Comparison of ENCODE assay signal across 26 cellular contexts in the genomic region with DNA sequence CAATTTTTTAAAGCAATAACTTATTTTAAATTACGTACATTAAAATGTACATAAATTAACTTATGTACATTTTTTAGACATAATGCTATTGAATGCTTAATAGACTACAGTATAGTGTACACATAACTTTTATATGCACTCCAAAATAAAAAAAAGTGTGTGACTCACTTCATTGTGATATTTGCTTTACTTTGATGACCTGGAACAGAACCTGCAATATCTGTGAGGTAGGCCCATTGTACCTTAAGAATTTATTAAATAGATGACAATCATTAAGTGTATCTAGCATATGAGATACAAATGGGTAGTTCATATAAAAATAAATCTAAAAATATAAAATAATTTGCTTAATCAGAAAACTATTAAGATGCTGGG.
DNase-seq lines count a peak whose midpoint lies in the region; ATAC-seq, FAIRE-seq and TF ChIP-seq lines count a peak whose summit lies in the region.
"Had no signal": no experiment of that assay in that cellular context is flagged by ENCODE, and none has a peak within 500 bp of the region (broad histone marks: within the 10 kb centered on the region; RNA-seq: fewer than 3 reads in every experiment).

No MANE protein-coding gene starts in this region.

- H3K4me3 ChIP-seq in ACC112 (ENCODE audit: low read depth, low read length) (no peak overlapping the region), mammary epithelial cell (replicated peaks in 1 of 3; ENCODE audit: insufficient read depth in 1 of 3, low read depth in 2 of 3, low read length in 3 of 3) (no peak overlapping the region), suprapubic skin (no peak overlapping the region)
- H3K4me3 ChIP-seq: A549 had no signal

- DNase-seq in DMS53 treated with DMSO at 0.1 percent for 48 hours (lab: John Stamatoyannopoulos, UW; ENCODE audit: unreplicated experiment) (peak; percentile 29), mammary epithelial cell (no peak), suprapubic skin (ENCODE audit: low spot score in 2 of 2) (no peak), H54 (ENCODE audit: insufficient read length, low spot score) (no peak)
- DNase-seq in stimulated activated CD4-positive, alpha-beta T cell treated with anti-CD3 and anti-CD28 coated beads, Interleukin-4, amount 100 ng/mL, for 4 hours: no peak
- DNase-seq: C1 segment of cervical spinal cord; CD4-positive, alpha-beta memory T cell; COR-L47; DMS79; EL; GF-D8; NCI-H1105 treated with DMSO at 0.1 percent for 48 hours; NCI-H146; NCI-H1930; NCI-H446 treated with DMSO at 0.1 percent for 48 hours; NCI-H526; SHP77 had no signal

- in situ Hi-C loops in mammary epithelial cell (cut with MboI; ENCODE audit: low sequenced_read_pairs in 2 of 2): no loop called here

- H3K36me3 ChIP-seq in ACC112 (ENCODE audit: insufficient read depth, low read length): no peaks in the 10 kb centered on the region
- H3K36me3 ChIP-seq in mammary epithelial cell (ENCODE audit: insufficient read depth, low read length): no peaks in the 10 kb centered on the region
- H3K36me3 ChIP-seq in suprapubic skin: no peaks in the 10 kb centered on the region

- no peak for FAIRE-seq in H54 (lab: Jason Lieb, UNC)
- FAIRE-seq: A549, GM12891, H1 had no signal

- CTCF ChIA-PET in mammary epithelial cell (lab: Charles Lee; ENCODE audit: low non-redundant PET): no interaction called here

- TF ChIP-seq EP300 in suprapubic skin (IDR thresholded peaks at IDR 0.05): no peak

- H3K79me2 ChIP-seq in ACC112 (ENCODE audit: control insufficient read depth, insufficient read depth, low read length, unreplicated experiment) (no peaks in the 10 kb centered on the region), mammary epithelial cell (ENCODE audit: insufficient read depth, low read length) (no peaks in the 10 kb centered on the region)

- no peak overlapping the region for H3K9ac ChIP-seq in mammary epithelial cell (ENCODE audit: insufficient read depth, low read length)
- H3K9ac ChIP-seq: KMS-11 had no signal

- H3K9me3 ChIP-seq in mammary epithelial cell (replicated peaks; ENCODE audit: insufficient read depth, low read length): no peaks in the 10 kb centered on the region
- H3K9me3 ChIP-seq in suprapubic skin: no peaks in the 10 kb centered on the region

- intact Hi-C loops in mammary epithelial cell (cut with micrococcal nuclease): loop anchor here (2.0 kb wide), 2 partner anchors 31 to 99 kb away; no protein-coding TSS in a partner anchor

- no peak overlapping the region for H2AFZ ChIP-seq in ACC112 (ENCODE audit: low read length, unreplicated experiment)
- H2AFZ ChIP-seq in mammary epithelial cell (ENCODE audit: low read depth, low read length): no peak overlapping the region

- dilution Hi-C loops in mammary epithelial cell (cut with HindIII; ENCODE audit: low sequenced_read_pairs): no loop called here

- TF ChIP-seq POLR2A in suprapubic skin (IDR thresholded peaks at IDR 0.05) (no peak), H54 (IDR thresholded peaks at IDR 0.05; ENCODE audit: low read depth, low read length) (no peak)

- ATAC-seq in GM19467 (IDR thresholded peaks at IDR 0.05; ENCODE audit: unreplicated experiment): no peak
- ATAC-seq: A549, HCT116, Panc1 had no signal

- H3K4me1 ChIP-seq in ACC112 (ENCODE audit: control insufficient read depth, insufficient read depth, low read length, unreplicated experiment) (peaks cover 42% of the 10 kb centered on the region), mammary epithelial cell (ENCODE audit: insufficient read depth, low read length) (peaks cover 32% of the 10 kb centered on the region), suprapubic skin (peaks cover 41% of the 10 kb centered on the region)

- H3K27ac ChIP-seq in ACC112 (ENCODE audit: low read depth, low read length) (peak overlapping the region; percentile 96; the same call in 1 of the 2 replicates), mammary epithelial cell (ENCODE audit: insufficient read depth, low read depth, low read length) (peak overlapping the region; percentile 99), suprapubic skin (peak overlapping the region; percentile 70)
- H3K27ac ChIP-seq: KMS-11, RWPE1 had no signal

- TF ChIP-seq CTCF in mammary epithelial cell (conservative IDR thresholded peaks at IDR 0.05 in 1 of 2, IDR thresholded peaks at IDR 0.05 in 1 of 2; ENCODE audit: extremely low read depth in 1 of 2, insufficient read depth in 1 of 2, low read depth in 1 of 2, low read length in 2 of 2): no peak
- TF ChIP-seq CTCF in suprapubic skin (IDR thresholded peaks at IDR 0.05): no peak

- WGBS in mammary epithelial cell (ENCODE audit: low coverage, missing lambda C conversion rate): 95% methylated on average over 1 of the region's 1 CpG
- 90% methylated on average over 1 of the region's 1 CpG for WGBS in suprapubic skin

- BruUV-seq in mammary epithelial cell (replicated peaks; lab: Mats Ljungman, UMichigan): no TSS peak

- no peaks in the 10 kb centered on the region for H4K20me1 ChIP-seq in mammary epithelial cell (ENCODE audit: insufficient read depth, low read length)

- no peak overlapping the region for H3K4me2 ChIP-seq in mammary epithelial cell (ENCODE audit: insufficient read depth, low read depth, low read length)
- H3K4me2 ChIP-seq: A549, KMS-11 had no signal

- no peaks in the 10 kb centered on the region for H3K27me3 ChIP-seq in ACC112 (ENCODE audit: insufficient read depth, low read length)
- H3K27me3 ChIP-seq in mammary epithelial cell (ENCODE audit: insufficient read depth, low read length): no peaks in the 10 kb centered on the region
- no peaks in the 10 kb centered on the region for H3K27me3 ChIP-seq in suprapubic skin
